ENCODE assay signal across 7 cellular contexts in the genomic region with DNA sequence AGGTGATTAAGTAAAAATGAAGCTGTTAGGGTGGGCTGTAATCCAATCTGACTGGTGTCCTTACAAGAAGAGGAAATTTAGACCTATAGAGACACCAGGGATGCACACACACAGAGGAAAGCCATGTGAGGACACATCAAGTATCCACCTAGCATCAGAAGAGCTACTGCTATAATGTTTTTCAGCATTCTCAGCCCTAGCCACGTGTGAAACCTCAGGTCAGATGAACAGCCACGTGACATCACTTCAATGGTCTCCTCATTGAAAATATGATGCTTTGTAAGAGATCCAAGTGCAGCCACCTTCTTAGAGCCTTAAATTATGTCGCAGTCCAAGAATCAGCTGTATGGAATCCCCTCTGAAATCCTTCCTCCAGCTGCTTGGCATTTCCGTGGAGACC.
"Had no signal": no experiment of that assay in that cellular context is flagged by ENCODE, and none has a peak within 500 bp of the region (broad histone marks: within the 10 kb centered on the region; RNA-seq: fewer than 3 reads in every experiment).

No MANE protein-coding gene starts in this region.

- H3K4me2 ChIP-seq: GM23338 had no signal

- H3K36me3 Mint-ChIP-seq: IgD-negative memory B cell had no signal

- H3K4me3 ChIP-seq: GM23338 had no signal

- DNase-seq: H9, HCEC 1CT had no signal

- H3K9me3 Mint-ChIP-seq: GM23338, H9, IgD-negative memory B cell had no signal

- FAIRE-seq: H1, H54, HTR-8/SVneo had no signal

- H2AFZ ChIP-seq: GM23338 had no signal

- H3K27ac Mint-ChIP-seq: GM23338, IgD-negative memory B cell had no signal

- H3K4me1 Mint-ChIP-seq: GM23338, H9, IgD-negative memory B cell had no signal

- H3K4me3 Mint-ChIP-seq: GM23338, H9, IgD-negative memory B cell had no signal

- ATAC-seq: GM23338 had no signal
